In genomic region chr16:84616515-84616914, GRCh38 we compare ENCODE assay signal across 8 cellular contexts. TPM values are rescaled to one million over a fixed set of nuclear protein-coding genes. Genes with fewer than 3 reads are reported as not detected.
DNase-seq lines count a peak whose midpoint lies in the region; ATAC-seq, FAIRE-seq and TF ChIP-seq lines count a peak whose summit lies in the region.

No MANE protein-coding gene starts in this region.

- H3K4me3 ChIP-seq in left ventricle myocardium inferior (peak overlapping the region; percentile 86), iPS-18c (ENCODE audit: insufficient read depth, low read depth, low read length) (peak overlapping the region; percentile 86), pancreas (peak overlapping the region in 2 of 4 donors; percentile 73 to 89)

- peaks cover 41% of the 10 kb centered on the region for H3K4me1 Mint-ChIP-seq in activated CD8-positive, alpha-beta T cell treated with anti-CD3 and anti-CD28 coated beads for 36 hours (ENCODE audit: low read depth)

- POLR2A ChIA-PET in activated CD8-positive, alpha-beta T cell treated with anti-CD3 and anti-CD28 coated beads for 36 hours (lab: Charles Lee), result interaction anchor here (1.0 to 9.5 kb wide), 8 partner anchors 9 to 109 kb away, joined by 3 to 94 read pairs (median 12); partner anchors contain the start of gene KLHL36

- WGBS in pancreas, 2 donors, result 42 to 46% methylated on average over 13 of the region's 13 CpGs

- intact Hi-C loops in left ventricle myocardium inferior (cut with micrococcal nuclease), result no loop called here
- intact Hi-C loops in Right ventricle myocardium inferior (cut with DNase I), result loop anchor here (5.0 kb wide), 1 partner anchor 84 kb away; no protein-coding TSS in a partner anchor
- intact Hi-C loops in activated CD8-positive, alpha-beta T cell treated with anti-CD3 and anti-CD28 coated beads for 36 hours (cut with micrococcal nuclease), result loop anchor here (5.0 kb wide), 1 partner anchor 64 kb away; no protein-coding TSS in a partner anchor
- intact Hi-C loops in pancreas (cut with DNase I), result no loop called here

- H3K4me3 Mint-ChIP-seq in activated CD8-positive, alpha-beta T cell treated with anti-CD3 and anti-CD28 coated beads for 36 hours, result peak overlapping the region; percentile 97

- H3K36me3 Mint-ChIP-seq in activated CD8-positive, alpha-beta T cell treated with anti-CD3 and anti-CD28 coated beads for 36 hours (ENCODE audit: low read depth), result peaks cover 54% of the 10 kb centered on the region

- H3K4me1 ChIP-seq in left ventricle myocardium inferior (peaks cover 35% of the 10 kb centered on the region), pancreas (peaks cover 0 to 8% (median 0%) of the 10 kb centered on the region in 3 donors)

- H3K27ac Mint-ChIP-seq in activated CD8-positive, alpha-beta T cell treated with anti-CD3 and anti-CD28 coated beads for 36 hours, result peak overlapping the region; percentile 86

- no peak for DNase-seq in left ventricle myocardium inferior
- no peak for DNase-seq in Right ventricle myocardium inferior (ENCODE audit: missing footprints)
- DNase-seq in activated CD8-positive, alpha-beta T cell treated with anti-CD3 and anti-CD28 coated beads for 36 hours, result peak; percentile 40
- DNase-seq in superior temporal gyrus (ENCODE audit: extremely low spot score), result peak; percentile 33
- DNase-seq in left lobe of liver (ENCODE audit: low spot score), result no peak
- DNase-seq in pancreas, result no peak

- no peak for FAIRE-seq in pancreas (lab: Jason Lieb, UNC)

- CTCF ChIA-PET in activated CD8-positive, alpha-beta T cell treated with anti-CD3 and anti-CD28 coated beads for 36 hours (lab: Charles Lee), result interaction anchor here (0.6 to 4.4 kb wide), 8 partner anchors 15 to 141 kb away, joined by 3 to 24 read pairs (median 4); no protein-coding TSS in a partner anchor

- peaks cover 13% of the 10 kb centered on the region for H3K27me3 ChIP-seq in left ventricle myocardium inferior (ENCODE audit: low read depth)
- no peaks in the 10 kb centered on the region for H3K27me3 ChIP-seq in pancreas

- H3K27ac ChIP-seq in left ventricle myocardium inferior (replicated peaks) (no peak overlapping the region), pancreas (no peak overlapping the region)

- TF ChIP-seq CTCF in left ventricle myocardium inferior (IDR thresholded peaks at IDR 0.05; ENCODE audit: borderline replicate concordance) (no peak), pancreas (IDR thresholded peaks at IDR 0.05) (no peak)
- TF ChIP-seq CTCF in activated CD8-positive, alpha-beta T cell treated with anti-CD3 and anti-CD28 coated beads for 36 hours (IDR thresholded peaks at IDR 0.05), result no peak

- H3K9me3 Mint-ChIP-seq in activated CD8-positive, alpha-beta T cell treated with anti-CD3 and anti-CD28 coated beads for 36 hours, result no peaks in the 10 kb centered on the region

- no peak for ATAC-seq in Right ventricle myocardium inferior
- ATAC-seq in activated CD8-positive, alpha-beta T cell treated with anti-CD3 and anti-CD28 coated beads for 36 hours, result no peak
- ATAC-seq in GM18498 (IDR thresholded peaks at IDR 0.05; ENCODE audit: unreplicated experiment), result no peak
- no peak for ATAC-seq in left lobe of liver
- no peak for ATAC-seq in pancreas

- no peaks in the 10 kb centered on the region for H3K9me3 ChIP-seq in left ventricle myocardium inferior (replicated peaks)
- H3K9me3 ChIP-seq in iPS-18c (ENCODE audit: control insufficient read depth, insufficient read depth, low read length), result no peaks in the 10 kb centered on the region
- H3K9me3 ChIP-seq in pancreas, result no peaks in the 10 kb centered on the region

- no peaks in the 10 kb centered on the region for H3K27me3 Mint-ChIP-seq in activated CD8-positive, alpha-beta T cell treated with anti-CD3 and anti-CD28 coated beads for 36 hours

- H3K36me3 ChIP-seq in left ventricle myocardium inferior, result no peaks in the 10 kb centered on the region
- H3K36me3 ChIP-seq in pancreas, result no peaks in the 10 kb centered on the region

RNA-seq across cellular contexts. Expression of gene COTL1, which starts 1.4 kb away (rescaled TPM):
- total RNA-seq in left ventricle myocardium inferior, result 13.3 TPM
- total RNA-seq in Right ventricle myocardium inferior, result 18.4 TPM
- 100 to 1,000 TPM; 664 to 677 TPM for total RNA-seq in activated CD8-positive, alpha-beta T cell treated with anti-CD3 and anti-CD28 coated beads for 36 hours
- 15.9 TPM for total RNA-seq in left lobe of liver
- total RNA-seq in pancreas, result 10 to 100 TPM in 5 of 6 donors, 1 to 10 TPM in 1; 6.8 to 44.3 (median 19.1) TPM
- 10 to 100 TPM; 14.8 to 23.3 TPM for polyA plus RNA-seq in pancreas

RNA-seq across cellular contexts. Expression of gene KLHL36, which starts 31.8 kb away (rescaled TPM):
- total RNA-seq in left ventricle myocardium inferior (84.4 TPM), Right ventricle myocardium inferior (58.2 TPM), left lobe of liver (26.8 TPM), pancreas (10 to 100 TPM; 24.6 to 41.5 (median 27.4) TPM)
- total RNA-seq in activated CD8-positive, alpha-beta T cell treated with anti-CD3 and anti-CD28 coated beads for 36 hours, result 10 to 100 TPM; 41.0 to 44.0 TPM
- polyA plus RNA-seq in pancreas, result 10 to 100 TPM; 18.1 to 18.7 TPM

Comparison
In these comparisons a context has a peak if more than half of its experiments do, and no peak if none do; other contexts are left out.
1. intact Hi-C loops: an anchor here in Right ventricle myocardium inferior (5.0 kb wide) and activated CD8-positive, alpha-beta T cell treated with anti-CD3 and anti-CD28 coated beads for 36 hours (5.0 kb wide); none called in left ventricle myocardium inferior and pancreas.
2. DNase-seq: peak in activated CD8-positive, alpha-beta T cell treated with anti-CD3 and anti-CD28 coated beads for 36 hours (single experiment) and superior temporal gyrus (single experiment); none in left ventricle myocardium inferior (single experiment), Right ventricle myocardium inferior (single experiment), left lobe of liver (single experiment) and pancreas (0 of 6).
3. RNA of gene COTL1, which starts 1.4 kb away (total RNA-seq): 664 to 677 TPM in activated CD8-positive, alpha-beta T cell treated with anti-CD3 and anti-CD28 coated beads for 36 hours; 6.8 to 44.3 TPM in pancreas, 18.4 TPM in Right ventricle myocardium inferior (single experiment), 15.9 TPM in left lobe of liver (single experiment) and 13.3 TPM in left ventricle myocardium inferior (single experiment); every median in the first group is over 10 times any median in the second.